ENCODE assay signal across 31 cellular contexts in genomic region chr1:167375949-167376348, GRCh38.
"Had no signal": no experiment of that assay in that cellular context is flagged by ENCODE, and none has a peak within 500 bp of the region (broad histone marks: within the 10 kb centered on the region; RNA-seq: fewer than 3 reads in every experiment).

No MANE protein-coding gene starts in this region.

- DNase-seq: activated B cell treated with CpG ODN at 0.5 μM for 24 hours; activated CD4-positive, alpha-beta memory T cell treated with anti-CD3 and anti-CD28 coated beads for 36 hours; activated CD4-positive, alpha-beta T cell treated with anti-CD3 and anti-CD28 coated beads for 4 hours; activated CD4-positive, alpha-beta T cell treated with anti-CD3 and anti-CD28 coated beads, Interleukin-2, amount 10 ng/mL, durations not matched to agents 24 days and 14 days; activated CD4-positive, alpha-beta T cell treated with anti-CD3 and anti-CD28 coated beads, Interleukin-2, amount 50 U/mL, for 1 hour; activated CD4-positive, alpha-beta T cell treated with anti-CD3 and anti-CD28 coated beads, Interleukin-2, amount 50 U/mL, for 4 hours; activated CD4-positive, CD25-positive, alpha-beta regulatory T cell treated with anti-CD3 and anti-CD28 coated beads, Interleukin-2, amount 50 U/mL, for 72 hours; activated CD8-positive, alpha-beta memory T cell treated with anti-CD3 and anti-CD28 coated beads, Interleukin-2, amount 50 U/mL, for 4 hours; activated CD8-positive, alpha-beta T cell treated with anti-CD3 and anti-CD28 coated beads for 36 hours; activated effector memory CD4-positive, alpha-beta T cell treated with anti-CD3 and anti-CD28 coated beads, Interleukin-2, amount 50 U/mL, for 16 hours; activated gamma-delta T cell treated with Interleukin-2 at 50 U/mL for 16 hours; activated naive CD4-positive, alpha-beta T cell; activated naive CD4-positive, alpha-beta T cell treated with anti-CD3 and anti-CD28 coated beads for 36 hours; activated naive CD4-positive, alpha-beta T cell treated with anti-CD3 and anti-CD28 coated beads, Interleukin-2, amount 50 U/mL, for 16 hours; activated naive CD8-positive, alpha-beta T cell treated with anti-CD3 and anti-CD28 coated beads for 36 hours; activated T-cell treated with anti-CD3 and anti-CD28 coated beads for 4 hours; activated T-cell treated with anti-CD3 and anti-CD28 coated beads, Interleukin-2, amount 50 U/mL, for 1 hour; activated T-cell treated with anti-CD3 and anti-CD28 coated beads, Interleukin-2, amount 50 U/mL, for 4 hours; activated T-cell treated with anti-CD3 and anti-CD28 coated beads, Interleukin-2, amount 50 U/mL, for 72 hours; adrenal gland; amniotic stem cell; aorta; body of pancreas; brain microvascular endothelial cell; central memory CD4-positive, alpha-beta T cell; T-helper 2 cell; T-helper 9 cell had no signal

- H3K4me3 ChIP-seq: adrenal gland, body of pancreas, breast epithelium had no signal

- H3K4me1 ChIP-seq: body of pancreas, breast epithelium had no signal

- H3K27ac ChIP-seq: adrenal gland, body of pancreas, brain microvascular endothelial cell, breast epithelium, VCaP had no signal

- ATAC-seq: activated CD8-positive, alpha-beta T cell treated with anti-CD3 and anti-CD28 coated beads for 36 hours; activated naive CD4-positive, alpha-beta T cell treated with anti-CD3 and anti-CD28 coated beads, Interleukin-2, amount 50 U/mL, for 72 hours; activated T-cell treated with anti-CD3 and anti-CD28 coated beads, Interleukin-2, amount 50 U/mL, for 4 hours; activated T-cell treated with anti-CD3 and anti-CD28 coated beads, Interleukin-2, amount 50 U/mL, for 72 hours; activated T-helper 17 cell treated with anti-CD3 and anti-CD28 coated beads, Interleukin-2, amount 50 U/mL, for 72 hours; body of pancreas had no signal

- H3K36me3 ChIP-seq: adrenal gland, brain microvascular endothelial cell, breast epithelium had no signal

- H3K9me3 ChIP-seq: adrenal gland, body of pancreas, breast epithelium had no signal
